8 cellular contexts compared by ENCODE assay signal in genomic region chr9:14433841-14434511, GRCh38.
DNase-seq lines count a peak whose midpoint lies in the region; ATAC-seq and TF ChIP-seq lines count a peak whose summit lies in the region.

No MANE protein-coding gene starts in this region.

- H3K27me3 Mint-ChIP-seq in activated T-cell treated with anti-CD3 and anti-CD28 coated beads, Interleukin-2, amount 50 U/mL, for 24 hours, result peaks cover 32% of the 10 kb centered on the region

- H3K9ac ChIP-seq in SK-N-MC (ENCODE audit: insufficient read length) (peak overlapping the region; percentile 21), skeletal muscle satellite cell (ENCODE audit: low read depth, low read length) (no peak overlapping the region)

- peaks cover 0 to 15% (median 2%) of the 10 kb centered on the region in 3 donors for H3K4me1 ChIP-seq in gastroesophageal sphincter
- no peaks in the 10 kb centered on the region for H3K4me1 ChIP-seq in skeletal muscle satellite cell (ENCODE audit: control insufficient read depth, insufficient read depth, low read length)

- no peaks in the 10 kb centered on the region for H3K4me1 Mint-ChIP-seq in activated T-cell treated with anti-CD3 and anti-CD28 coated beads, Interleukin-2, amount 50 U/mL, for 24 hours (ENCODE audit: low read depth)

- peak; percentile 49 for ATAC-seq in gastroesophageal sphincter

- no peak for TF ChIP-seq EP300 in gastroesophageal sphincter (IDR thresholded peaks at IDR 0.05)

- H3K27ac Mint-ChIP-seq in activated T-cell treated with anti-CD3 and anti-CD28 coated beads, Interleukin-2, amount 50 U/mL, for 24 hours, result no peak overlapping the region

- peak overlapping the region; percentile 46 for H3K4me3 ChIP-seq in SK-N-MC
- H3K4me3 ChIP-seq in gastroesophageal sphincter, result no peak overlapping the region
- no peak overlapping the region for H3K4me3 ChIP-seq in skeletal muscle satellite cell (ENCODE audit: low read length)

- H3K36me3 ChIP-seq in SK-N-MC (ENCODE audit: insufficient read depth, low read length) (no peaks in the 10 kb centered on the region), gastroesophageal sphincter (no peaks in the 10 kb centered on the region), skeletal muscle satellite cell (ENCODE audit: insufficient read depth, low read length) (no peaks in the 10 kb centered on the region)

- no peaks in the 10 kb centered on the region for H3K9me3 Mint-ChIP-seq in activated T-cell treated with anti-CD3 and anti-CD28 coated beads, Interleukin-2, amount 50 U/mL, for 24 hours

- H3K4me2 ChIP-seq in skeletal muscle satellite cell (ENCODE audit: low read length), result peak overlapping the region; percentile 32

- no peaks in the 10 kb centered on the region for H3K27me3 ChIP-seq in gastroesophageal sphincter
- H3K27me3 ChIP-seq in skeletal muscle satellite cell (ENCODE audit: control insufficient read depth, insufficient read depth, low read length), result peaks cover 76% of the 10 kb centered on the region

- H3K9me3 ChIP-seq in SK-N-MC (ENCODE audit: low read depth, low read length) (no peaks in the 10 kb centered on the region), gastroesophageal sphincter (no peaks in the 10 kb centered on the region), skeletal muscle satellite cell (replicated peaks; ENCODE audit: low read length) (no peaks in the 10 kb centered on the region)

- no peaks in the 10 kb centered on the region for H3K36me3 Mint-ChIP-seq in activated T-cell treated with anti-CD3 and anti-CD28 coated beads, Interleukin-2, amount 50 U/mL, for 24 hours (ENCODE audit: low read depth)

- H3K27ac ChIP-seq in SK-N-MC, result peak overlapping the region; percentile 64
- no peak overlapping the region for H3K27ac ChIP-seq in gastroesophageal sphincter

- DNase-seq in AG09319 (ENCODE audit: extremely low read depth, low read depth) (peak; percentile 40), HT1080 (ENCODE audit: low read depth) (peak; percentile 64), SK-N-MC (ENCODE audit: low read depth, low spot score) (peak; percentile 78), NCI-H2029 treated with DMSO at 0.1 percent for 48 hours (lab: John Stamatoyannopoulos, UW) (no peak)
- DNase-seq in activated CD4-positive, CD25-positive, alpha-beta regulatory T cell (lab: John Stamatoyannopoulos, UW), result no peak
- DNase-seq in activated T-cell treated with anti-CD3 and anti-CD28 coated beads, Interleukin-2, amount 50 U/mL, for 24 hours, result no peak

- WGBS in gastroesophageal sphincter (ENCODE audit: low coverage in 1 of 2), 2 donors, result 0 to 16% methylated on average over 7 to 10 of the region's 11 CpGs

- H3K4me3 Mint-ChIP-seq in activated T-cell treated with anti-CD3 and anti-CD28 coated beads, Interleukin-2, amount 50 U/mL, for 24 hours, result no peak overlapping the region

- peak; percentile 26 for TF ChIP-seq CTCF in AG09319 (IDR thresholded peaks at IDR 0.05; ENCODE audit: low read depth, low read length)
- TF ChIP-seq CTCF in gastroesophageal sphincter (IDR thresholded peaks at IDR 0.05), result peak in 3 of 4 experiments; percentile 38 to 47 (median 40)

- no peak for TF ChIP-seq POLR2A in gastroesophageal sphincter (IDR thresholded peaks at IDR 0.05)

Comparison
In these comparisons a context has a peak if more than half of its experiments do, and no peak if none do; other contexts are left out.
1. DNase-seq: peak in AG09319 (single experiment), HT1080 (single experiment) and SK-N-MC (single experiment); none in activated CD4-positive, CD25-positive, alpha-beta regulatory T cell (0 of 4), activated T-cell treated with anti-CD3 and anti-CD28 coated beads, Interleukin-2, amount 50 U/mL, for 24 hours (single experiment) and NCI-H2029 treated with DMSO at 0.1 percent for 48 hours (single experiment).